10 cellular contexts compared by ENCODE assay signal in genomic region chr7:40507166-40507565, GRCh38.
A peak's percentile ranks its signal among the peaks of the same experiment; 100 is the strongest.
DNase-seq lines count a peak whose midpoint lies in the region; ATAC-seq, FAIRE-seq and TF ChIP-seq lines count a peak whose summit lies in the region.
"Had no signal": no experiment of that assay in that cellular context is flagged by ENCODE, and none has a peak within 500 bp of the region (broad histone marks: within the 10 kb centered on the region; RNA-seq: fewer than 3 reads in every experiment).

No MANE protein-coding gene starts in this region.

- DNase-seq in BE2C: no peak
- no peak for DNase-seq in GM18507 (ENCODE audit: extremely low spot score, insufficient read length, low read depth)
- DNase-seq in NT2/D1 (ENCODE audit: low read depth, low spot score): peak; percentile 18
- no peak for DNase-seq in fibroblast of villous mesenchyme (ENCODE audit: low read depth)
- no peak for DNase-seq in putamen (ENCODE audit: low spot score)
- no peak for DNase-seq in NCI-H2029 (lab: John Stamatoyannopoulos, UW)
- no peak for DNase-seq in C1 segment of cervical spinal cord (lab: John Stamatoyannopoulos, UW)
- DNase-seq: effector CD4-positive, alpha-beta T cell; NCI-H1105 had no signal

- no peak overlapping the region for H3K9ac ChIP-seq in NT2/D1 (ENCODE audit: insufficient read length, low read depth)

- FAIRE-seq in GM18507 (lab: Jason Lieb, UNC): peak; percentile 53

- ATAC-seq in HG02642 (IDR thresholded peaks at IDR 0.05; ENCODE audit: poor library complexity, unreplicated experiment): no peak

- H3K9me3 ChIP-seq in BE2C: no peaks in the 10 kb centered on the region; the same call in 1 of the 2 replicates
- peaks cover 6% of the 10 kb centered on the region; the same call in 1 of the 2 replicates for H3K9me3 ChIP-seq in NT2/D1 (ENCODE audit: insufficient read depth, low read length)

- H3K36me3 ChIP-seq in BE2C (no peaks in the 10 kb centered on the region), NT2/D1 (ENCODE audit: insufficient read depth, insufficient read length, low read length) (no peaks in the 10 kb centered on the region)

- no peak overlapping the region for H3K4me3 ChIP-seq in BE2C (ENCODE audit: low read depth, low read length)
- H3K4me3 ChIP-seq in NT2/D1 (ENCODE audit: insufficient read length, low read depth): no peak overlapping the region
- H3K4me3 ChIP-seq in fibroblast of villous mesenchyme (ENCODE audit: low read depth, low read length): no peak overlapping the region

- TF ChIP-seq CTCF in BE2C (IDR thresholded peaks at IDR 0.05; ENCODE audit: low read depth, low read length): 0 out of 2 replicates have a peak, but pooled peaks have one; percentile 19
- TF ChIP-seq CTCF in fibroblast of villous mesenchyme (IDR thresholded peaks at IDR 0.05; ENCODE audit: insufficient read depth, low read depth, low read length): peak; percentile 35

- H3K4me1 ChIP-seq in BE2C: no peaks in the 10 kb centered on the region
- peaks cover 2% of the 10 kb centered on the region for H3K4me1 ChIP-seq in NT2/D1 (ENCODE audit: insufficient read depth, insufficient read length)

- H3K27me3 ChIP-seq in BE2C: no peaks in the 10 kb centered on the region
- H3K27me3 ChIP-seq in NT2/D1 (ENCODE audit: insufficient read depth, insufficient read length): no peaks in the 10 kb centered on the region
